Comparison of ENCODE assay signal across 17 cellular contexts in genomic region chr19:42362891-42363440, GRCh38. TPM values are rescaled to one million over a fixed set of nuclear protein-coding genes. Genes with fewer than 3 reads are reported as not detected.
A peak's percentile ranks its signal among the peaks of the same experiment; 100 is the strongest.
DNase-seq lines count a peak whose midpoint lies in the region; ATAC-seq and TF ChIP-seq lines count a peak whose summit lies in the region.
"Had no signal": no experiment of that assay in that cellular context is flagged by ENCODE, and none has a peak within 500 bp of the region (broad histone marks: within the 10 kb centered on the region; RNA-seq: fewer than 3 reads in every experiment).

No MANE protein-coding gene starts in this region.

- H2BK120ac ChIP-seq in H9 (ENCODE audit: low read depth, low read length, poor library complexity, severe bottlenecking), result no peak overlapping the region

- H4K8ac ChIP-seq in H9 (replicated peaks; ENCODE audit: insufficient read length, low read depth, low read length), result no peak overlapping the region

- H3K4me1 ChIP-seq in H9 (ENCODE audit: insufficient read depth, low read length), result no peaks in the 10 kb centered on the region
- no peaks in the 10 kb centered on the region for H3K4me1 ChIP-seq in aorta (ENCODE audit: control insufficient read depth in 1 of 2, insufficient read depth in 2 of 2, low read length in 2 of 2)

- no peak overlapping the region for H3K14ac ChIP-seq in H9 (ENCODE audit: insufficient read depth, low read length)

- H3K4me1 Mint-ChIP-seq in H9, result peaks cover 11 to 36% of the 10 kb centered on the region in 2 experiments
- H3K4me1 Mint-ChIP-seq in naive B cell, result peaks cover 41 to 52% (median 43%) of the 10 kb centered on the region in 3 donors

- no peak overlapping the region for H2AK5ac ChIP-seq in H9 (ENCODE audit: insufficient read length, low read length)

- H3K27me3 ChIP-seq in H9 (ENCODE audit: insufficient read depth, low read length), result no peaks in the 10 kb centered on the region
- no peaks in the 10 kb centered on the region for H3K27me3 ChIP-seq in aorta (ENCODE audit: control insufficient read depth in 1 of 2, insufficient read depth in 2 of 2, low read length in 1 of 2)

- no peak overlapping the region for H3K27ac ChIP-seq in H9 (ENCODE audit: insufficient read length, low read depth, low read length)
- peak overlapping the region; percentile 29 for H3K27ac ChIP-seq in cingulate gyrus (ENCODE audit: low read depth, low read length)
- H3K27ac ChIP-seq in aorta (ENCODE audit: low read depth in 1 of 2, low read length in 2 of 2), result no peak overlapping the region
- H3K27ac ChIP-seq: HL-60 had no signal

- H2BK15ac ChIP-seq in H9 (ENCODE audit: low read depth, low read length), result no peak overlapping the region

- H3K27me3 Mint-ChIP-seq in H9 (ENCODE audit: low read depth), result no peaks in the 10 kb centered on the region
- H3K27me3 Mint-ChIP-seq in naive B cell, result no peaks in the 10 kb centered on the region
- H3K27me3 Mint-ChIP-seq: CD4-positive, alpha-beta T cell had no signal

- H2BK5ac ChIP-seq in H9 (ENCODE audit: insufficient read length, low read length), result no peak overlapping the region

- H3K18ac ChIP-seq in H9 (ENCODE audit: insufficient read length, low read depth, low read length), result no peak overlapping the region

- peaks cover 6% of the 10 kb centered on the region for H3K9me3 ChIP-seq in H9 (ENCODE audit: control insufficient read depth, low read depth, low read length)
- H3K9me3 ChIP-seq in aorta (ENCODE audit: control insufficient read depth, low read length), result peaks cover 5% of the 10 kb centered on the region

- H3K56ac ChIP-seq in H9 (ENCODE audit: insufficient read length, low read depth, low read length), result no peak overlapping the region

- H3K4me3 Mint-ChIP-seq in H9, result no peak overlapping the region
- H3K4me3 Mint-ChIP-seq in naive B cell, result peak overlapping the region in 5 of 8 donors; percentile 32 to 84 (median 58)
- H3K4me3 Mint-ChIP-seq: CD4-positive, alpha-beta T cell; HFFc6 had no signal

- H3K23me2 ChIP-seq in H9 (ENCODE audit: insufficient read length, low read depth, low read length, poor library complexity, severe bottlenecking), result no peaks in the 10 kb centered on the region

- no peak overlapping the region for H2BK12ac ChIP-seq in H9 (ENCODE audit: insufficient read length, low read depth, low read length)

- no peak overlapping the region for H3K4ac ChIP-seq in H9 (ENCODE audit: low read depth, low read length)

- no peak overlapping the region for H3K4me3 ChIP-seq in aorta (ENCODE audit: low read length in 2 of 2)

- no peak overlapping the region for H2BK20ac ChIP-seq in H9 (ENCODE audit: low read depth, low read length, poor library complexity, severe bottlenecking)

- no peak for TF ChIP-seq CTCF in H9 (conservative IDR thresholded peaks at IDR 0.05)

- no peak overlapping the region for H3T11ph ChIP-seq in H9 (ENCODE audit: low read length)

- no peak overlapping the region for H3K23ac ChIP-seq in H9 (ENCODE audit: insufficient read length, low read depth, low read length)

- peaks cover 8 to 9% of the 10 kb centered on the region in 2 experiments for H3K9me3 Mint-ChIP-seq in H9
- H3K9me3 Mint-ChIP-seq in naive B cell, result peaks cover 0 to 5% (median 0%) of the 10 kb centered on the region in 7 donors
- H3K9me3 Mint-ChIP-seq: CD4-positive, alpha-beta T cell; HFFc6 had no signal

- H3K36me3 ChIP-seq in aorta (ENCODE audit: control insufficient read depth in 1 of 2, insufficient read depth in 2 of 2, low read length in 1 of 2), result peaks cover 0 to 3% of the 10 kb centered on the region in 2 donors

- H3K27ac Mint-ChIP-seq in H9, result peak overlapping the region in 1 of 3 experiments; percentile 45; a peak in 1 of 7 replicates
- peak overlapping the region; percentile 47 to 97 (median 90) for H3K27ac Mint-ChIP-seq in naive B cell
- H3K27ac Mint-ChIP-seq: CD4-positive, alpha-beta T cell; HFFc6 had no signal

- H4K5ac ChIP-seq in H9 (ENCODE audit: insufficient read length, low read depth, low read length), result no peak overlapping the region

- no CpG with 5 or more reads among the region's 13 CpGs for WGBS in H9 (ENCODE audit: extremely low coverage, insufficient read length, low lambda C conversion rate)
- 83 to 94% methylated on average over 10 to 13 of the region's 13 CpGs for WGBS in aorta, 2 donors

- no peaks in the 10 kb centered on the region for H3K79me2 ChIP-seq in H9 (ENCODE audit: insufficient read depth, low read length)

- H4K20me1 ChIP-seq in H9 (ENCODE audit: control insufficient read depth, insufficient read depth, insufficient read length), result no peaks in the 10 kb centered on the region

- no peaks in the 10 kb centered on the region for H3K79me1 ChIP-seq in H9 (ENCODE audit: insufficient read depth, low read depth, low read length, poor library complexity, severe bottlenecking)

- no peak overlapping the region for H3K9ac ChIP-seq in H9 (ENCODE audit: extremely low read depth, insufficient read length, low read length)

- peak; percentile 10 for DNase-seq in H9
- no peak for DNase-seq in naive B cell
- DNase-seq in aorta, result no peak
- no peak for DNase-seq in central memory CD4-positive, alpha-beta T cell
- no peak for DNase-seq in D341Med (ENCODE audit: low spot score)
- DNase-seq: AML-193; CD4-positive, alpha-beta T cell; HFFc6; NCI-H1417 treated with DMSO at 0.1 percent for 48 hours; NCI-H187 treated with DMSO at 0.1 percent for 48 hours; NCI-H226; NCI-H524 had no signal

- H3K4me2 ChIP-seq in H9 (ENCODE audit: insufficient read depth, insufficient read length, low read length), result no peak overlapping the region

- no peak overlapping the region for H2AFZ ChIP-seq in H9 (ENCODE audit: low read length)

- intact Hi-C loops in aorta (cut with DNase I), result no loop called here

- peaks cover 37 to 50% (median 47%) of the 10 kb centered on the region in 3 experiments for H3K36me3 Mint-ChIP-seq in H9 (ENCODE audit: insufficient read depth in 1 of 3, low read depth in 3 of 3)
- peaks cover 7 to 30% of the 10 kb centered on the region in 2 donors for H3K36me3 Mint-ChIP-seq in naive B cell

- no peak overlapping the region for H4K91ac ChIP-seq in H9 (ENCODE audit: insufficient read length, low read depth, low read length)

- ATAC-seq in naive B cell (ENCODE audit: low read depth in 2 of 2) (no peak), aorta (ENCODE audit: low FRiP score) (peak; percentile 12), HG03521 (IDR thresholded peaks at IDR 0.05; ENCODE audit: unreplicated experiment) (no peak)

RNA-seq across cellular contexts. Expression of gene CNFN, which starts 27.1 kb away (rescaled TPM):
- total RNA-seq in H9 (2021), result 7.1 and 8.8 TPM in 2 replicates
- 10 to 100 TPM; 24.1 to 53.3 (median 37.7) TPM for polyA plus RNA-seq in naive B cell (ENCODE audit: low read depth in 6 of 6)
- 1 to 10 TPM in 1 of 2 donors, not detected in 1; 1.1 TPM for total RNA-seq in aorta
- polyA plus RNA-seq in aorta, result 1 to 10 TPM in 1 of 2 donors, under 1 TPM in 1; 0.51 to 3.0 TPM
- total RNA-seq: CD4-positive, alpha-beta T cell; HT1080 had no signal

RNA-seq across cellular contexts. Expression of gene MEGF8, which starts 37.5 kb away (rescaled TPM):
- total RNA-seq in H9 (2021) (28.4 and 28.8 TPM in 2 replicates), aorta (10 to 100 TPM; 17.5 to 26.4 TPM)
- polyA plus RNA-seq in naive B cell (ENCODE audit: low read depth in 6 of 6) (1 to 10 TPM in 1 of 6 donors, under 1 TPM in 4, not detected in 1; 0.34 to 1.5 (median 0.45) TPM), aorta (1 to 10 TPM; 5.9 to 7.2 TPM)

RNA-seq across cellular contexts. Expression of gene TMEM145, which starts 49.9 kb away (rescaled TPM):
- 2.8 and 4.5 TPM in 2 replicates for total RNA-seq in H9 (2021)
- not detected for polyA plus RNA-seq in naive B cell (ENCODE audit: low read depth in 6 of 6)
- not detected for total RNA-seq in aorta
- not detected for polyA plus RNA-seq in aorta
- total RNA-seq: CD4-positive, alpha-beta T cell; MCF 10A had no signal

Comparison
In these comparisons a context has a peak if more than half of its experiments do, and no peak if none do; other contexts are left out.
1. H3K4me3 Mint-ChIP-seq: peak in naive B cell (5 of 8); none in H9 (0 of 2).